7 cellular contexts compared by ENCODE assay signal in the genomic region with DNA sequence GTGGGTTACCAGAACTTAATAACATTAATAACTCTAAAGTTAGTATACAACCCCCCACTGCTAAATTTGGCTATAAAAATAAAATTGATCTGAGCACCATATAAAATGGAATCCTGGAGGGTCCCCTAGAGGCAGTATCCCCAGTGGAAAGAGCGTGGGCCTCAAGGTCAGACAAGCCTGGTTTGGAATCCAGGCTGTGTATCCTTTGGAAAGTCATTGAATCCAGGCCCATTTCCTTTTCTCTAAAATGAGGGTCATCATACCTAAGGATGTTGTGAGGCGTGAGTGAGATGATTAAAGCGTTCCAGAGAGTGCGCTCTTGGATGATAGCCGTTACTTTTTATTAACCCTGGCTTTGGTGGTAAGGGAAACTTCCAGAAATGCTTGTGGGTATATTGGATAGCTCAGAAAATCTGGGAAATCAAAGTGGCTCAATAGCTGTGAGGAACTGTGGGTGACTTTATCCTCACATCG. TPM values are rescaled to one million over a fixed set of nuclear protein-coding genes. Genes with fewer than 3 reads are reported as not detected.
A peak's percentile ranks its signal among the peaks of the same experiment; 100 is the strongest.
DNase-seq lines count a peak whose midpoint lies in the region; ATAC-seq and TF ChIP-seq lines count a peak whose summit lies in the region.

No MANE protein-coding gene starts in this region.

- peak overlapping the region; percentile 79; the same call in 1 of the 2 replicates for H3K56ac ChIP-seq in IMR-90 (ENCODE audit: extremely low read depth, insufficient read depth, low read length)

- H4K5ac ChIP-seq in IMR-90 (ENCODE audit: low read depth, low read length): peak overlapping the region; percentile 87

- H3K9me3 ChIP-seq in IMR-90 (ENCODE audit: control insufficient read depth, insufficient read depth, low read length) (no peaks in the 10 kb centered on the region), iPS-20b (ENCODE audit: insufficient read depth, low read depth, low read length) (no peaks in the 10 kb centered on the region)

- H3K9me3 Mint-ChIP-seq in activated T-helper 2 cell treated with anti-CD3 and anti-CD28 coated beads, Interferon-gamma antibody, Interleukin-2, Interleukin-4, amounts not matched to agents 10 μg/mL and 5 μg/mL and 100 μg/mL, durations not matched to agents 14 hours and 24 hours and 36 hours: peaks cover 19% of the 10 kb centered on the region
- peaks cover 0 to 9% of the 10 kb centered on the region in 2 donors for H3K9me3 Mint-ChIP-seq in stimulated activated naive CD8-positive, alpha-beta T cell treated with anti-CD3 and anti-CD28 coated beads, Interleukin-15, amount 100 ng/mL, for 72 hours

- intact Hi-C loops in IMR-90 (cut with micrococcal nuclease): no loop called here
- intact Hi-C loops in activated T-helper 2 cell treated with anti-CD3 and anti-CD28 coated beads, Interferon-gamma antibody, Interleukin-2, Interleukin-4, amounts not matched to agents 10 μg/mL and 5 μg/mL and 100 μg/mL, durations not matched to agents 14 hours and 24 hours and 36 hours (cut with micrococcal nuclease): no loop called here

- peaks cover 35 to 57% of the 10 kb centered on the region in 2 experiments for H3K79me1 ChIP-seq in IMR-90 (ENCODE audit: low read depth in 1 of 2, low read length in 2 of 2)

- peak overlapping the region; percentile 77 to 99; a peak in 3 of 4 replicates for H4K8ac ChIP-seq in IMR-90 (ENCODE audit: low read depth in 2 of 2, low read length in 2 of 2)

- peak overlapping the region; percentile 79 for H2BK20ac ChIP-seq in IMR-90 (ENCODE audit: low read depth, low read length)

- WGBS in IMR-90 (ENCODE audit: extremely low coverage in 2 of 2, insufficient read length in 1 of 2), 2 experiments: 33% methylated on average over 1 of the region's 6 CpGs; no CpG with 5 or more reads in 1 of the 2 experiments

- dilution Hi-C loops in IMR-90 (cut with HindIII; ENCODE audit: low sequenced_read_pairs, unreplicated experiment): no loop called here

- no peaks in the 10 kb centered on the region for H4K20me1 ChIP-seq in IMR-90 (ENCODE audit: insufficient read depth, low read length)

- DNase-seq in IMR-90: no peak
- no peak for DNase-seq in activated T-helper 2 cell treated with anti-CD3 and anti-CD28 coated beads, Interferon-gamma antibody, Interleukin-2, Interleukin-4, amounts not matched to agents 10 μg/mL and 5 μg/mL and 100 μg/mL, durations not matched to agents 14 hours and 24 hours and 36 hours (ENCODE audit: low spot score)
- no peak for DNase-seq in stimulated activated naive CD8-positive, alpha-beta T cell treated with anti-CD3 and anti-CD28 coated beads, Interleukin-15, amount 100 ng/mL, for 72 hours
- DNase-seq in hypothalamus (lab: John Stamatoyannopoulos, UW): no peak
- no peak for DNase-seq in activated CD4-positive, CD25-positive, alpha-beta regulatory T cell treated with anti-CD3 and anti-CD28 coated beads, Interleukin-2, amount 50 U/mL, for 72 hours
- DNase-seq in cerebellar nuclear complex (lab: John Stamatoyannopoulos, UW): no peak

- H3K27ac ChIP-seq in IMR-90 (ENCODE audit: insufficient read depth, low read length) (peak overlapping the region; percentile 85; the same call in 1 of the 2 replicates), iPS-20b (ENCODE audit: low read length) (no peak overlapping the region)

- H3K27me3 Mint-ChIP-seq in activated T-helper 2 cell treated with anti-CD3 and anti-CD28 coated beads, Interferon-gamma antibody, Interleukin-2, Interleukin-4, amounts not matched to agents 10 μg/mL and 5 μg/mL and 100 μg/mL, durations not matched to agents 14 hours and 24 hours and 36 hours (ENCODE audit: low read depth): no peaks in the 10 kb centered on the region
- H3K27me3 Mint-ChIP-seq in stimulated activated naive CD8-positive, alpha-beta T cell treated with anti-CD3 and anti-CD28 coated beads, Interleukin-15, amount 100 ng/mL, for 72 hours: no peaks in the 10 kb centered on the region

- peaks cover 25% of the 10 kb centered on the region for H3K36me3 Mint-ChIP-seq in activated T-helper 2 cell treated with anti-CD3 and anti-CD28 coated beads, Interferon-gamma antibody, Interleukin-2, Interleukin-4, amounts not matched to agents 10 μg/mL and 5 μg/mL and 100 μg/mL, durations not matched to agents 14 hours and 24 hours and 36 hours (ENCODE audit: low read depth)

- H3K4me1 ChIP-seq in IMR-90 (ENCODE audit: control insufficient read depth, insufficient read depth, low read length) (peaks cover 15% of the 10 kb centered on the region), iPS-20b (ENCODE audit: insufficient read depth, low read length) (peaks cover 25% of the 10 kb centered on the region)

- no peak for TF ChIP-seq POLR2A in IMR-90 (IDR thresholded peaks at IDR 0.05; ENCODE audit: low read depth, low read length)

- peak overlapping the region; percentile 97 for H2AK9ac ChIP-seq in IMR-90 (replicated peaks; ENCODE audit: low read depth, low read length, poor library complexity)

- no TSS peak for BruUV-seq in IMR-90 (replicated peaks; lab: Mats Ljungman, UMichigan)

- in situ Hi-C loops in IMR-90 (cut with MboI; ENCODE audit: low sequenced_read_pairs): no loop called here

- peak overlapping the region; percentile 62; the same call in 1 of the 3 replicates for H2BK15ac ChIP-seq in IMR-90 (ENCODE audit: low read depth, low read length)

- H3K9ac ChIP-seq in IMR-90 (ENCODE audit: low read depth, low read length) (peak overlapping the region; percentile 91), iPS-20b (ENCODE audit: low read depth, low read length) (no peak overlapping the region)

- H3K4me3 ChIP-seq in IMR-90 (ENCODE audit: insufficient read depth, low read depth, low read length) (peak overlapping the region; percentile 67; the same call in 1 of the 2 replicates), iPS-20b (ENCODE audit: low read length) (peak overlapping the region; percentile 40; the same call in 1 of the 2 replicates)

- H3K36me3 ChIP-seq in IMR-90 (ENCODE audit: control insufficient read depth, insufficient read depth, low read length): peaks cover 8% of the 10 kb centered on the region; the same call in 1 of the 2 replicates
- H3K36me3 ChIP-seq in iPS-20b (ENCODE audit: insufficient read depth, low read depth, low read length): no peaks in the 10 kb centered on the region

- peak overlapping the region; percentile 94 for H3K4me3 Mint-ChIP-seq in activated T-helper 2 cell treated with anti-CD3 and anti-CD28 coated beads, Interferon-gamma antibody, Interleukin-2, Interleukin-4, amounts not matched to agents 10 μg/mL and 5 μg/mL and 100 μg/mL, durations not matched to agents 14 hours and 24 hours and 36 hours (ENCODE audit: low read depth)
- peak overlapping the region; percentile 98 for H3K4me3 Mint-ChIP-seq in stimulated activated naive CD8-positive, alpha-beta T cell treated with anti-CD3 and anti-CD28 coated beads, Interleukin-15, amount 100 ng/mL, for 72 hours

- H2AFZ ChIP-seq in IMR-90 (replicated peaks; ENCODE audit: low read length, poor library complexity): peak overlapping the region; percentile 46

- peak overlapping the region; percentile 67 for H2AK5ac ChIP-seq in IMR-90 (ENCODE audit: low read depth, low read length)

- H3K9me1 ChIP-seq in IMR-90 (ENCODE audit: insufficient read depth, low read length): peaks cover 9% of the 10 kb centered on the region

- peak overlapping the region; percentile 47 for H3K27ac Mint-ChIP-seq in activated T-helper 2 cell treated with anti-CD3 and anti-CD28 coated beads, Interferon-gamma antibody, Interleukin-2, Interleukin-4, amounts not matched to agents 10 μg/mL and 5 μg/mL and 100 μg/mL, durations not matched to agents 14 hours and 24 hours and 36 hours
- peak overlapping the region in 1 of 2 donors; percentile 24 for H3K27ac Mint-ChIP-seq in stimulated activated naive CD8-positive, alpha-beta T cell treated with anti-CD3 and anti-CD28 coated beads, Interleukin-15, amount 100 ng/mL, for 72 hours

- no peak for TF ChIP-seq CTCF in IMR-90 (conservative IDR thresholded peaks at IDR 0.05; ENCODE audit: low read depth, low read length)

- H3K14ac ChIP-seq in IMR-90 (replicated peaks; ENCODE audit: low read depth, low read length): peak overlapping the region; percentile 94

- no peak for ATAC-seq in IMR-90 (ENCODE audit: low read depth)
- ATAC-seq in stimulated activated naive CD8-positive, alpha-beta T cell treated with anti-CD3 and anti-CD28 coated beads, Interleukin-15, amount 100 ng/mL, for 72 hours: no peak

- H3K27me3 ChIP-seq in IMR-90 (ENCODE audit: control insufficient read depth, insufficient read depth, low read length) (no peaks in the 10 kb centered on the region), iPS-20b (ENCODE audit: insufficient read depth, low read length) (peaks cover 89% of the 10 kb centered on the region)

- peaks cover 28% of the 10 kb centered on the region for H3K4me1 Mint-ChIP-seq in activated T-helper 2 cell treated with anti-CD3 and anti-CD28 coated beads, Interferon-gamma antibody, Interleukin-2, Interleukin-4, amounts not matched to agents 10 μg/mL and 5 μg/mL and 100 μg/mL, durations not matched to agents 14 hours and 24 hours and 36 hours (ENCODE audit: low read depth)
- H3K4me1 Mint-ChIP-seq in stimulated activated naive CD8-positive, alpha-beta T cell treated with anti-CD3 and anti-CD28 coated beads, Interleukin-15, amount 100 ng/mL, for 72 hours: peaks cover 47% of the 10 kb centered on the region

- H3K23ac ChIP-seq in IMR-90 (ENCODE audit: low read depth, low read length): peak overlapping the region; percentile 99

- H4K91ac ChIP-seq in IMR-90 (ENCODE audit: insufficient read depth, low read depth, low read length): peak overlapping the region; percentile 95

- H3K18ac ChIP-seq in IMR-90 (ENCODE audit: low read depth, low read length): peak overlapping the region; percentile 74

- peak overlapping the region; percentile 91 for H3K4ac ChIP-seq in IMR-90 (ENCODE audit: low read depth, low read length)

- TF ChIP-seq RAD21 in IMR-90 (IDR thresholded peaks at IDR 0.05; ENCODE audit: low read length): no peak

- H2BK120ac ChIP-seq in IMR-90 (ENCODE audit: low read depth, low read length): peak overlapping the region; percentile 76

- peak overlapping the region; percentile 64 for H2BK5ac ChIP-seq in IMR-90 (ENCODE audit: low read depth, low read length, poor library complexity, severe bottlenecking)

- CTCF ChIA-PET in IMR-90 (lab: Yijun Ruan, JAX): interaction anchor here (1.4 to 1.5 kb wide), 2 partner anchors 33 to 126 kb away, joined by 3 to 8 read pairs; no protein-coding TSS in a partner anchor

- POLR2A ChIA-PET in IMR-90 (lab: Charles Lee; ENCODE audit: unreplicated experiment): no interaction called here

- peak overlapping the region; percentile 89 for H3K4me2 ChIP-seq in IMR-90 (ENCODE audit: low read depth, low read length)

RNA-seq across cellular contexts. Expression of a gene that starts 0.7 kb away (rescaled TPM):
- 14.3 and 15.8 TPM in 2 replicates for total RNA-seq in IMR-90 (2012; rRNA removed)
- 3.7 and 5.3 TPM in 2 replicates for polyA plus RNA-seq in IMR-90 (2012; rRNA removed)
- polyA plus RNA-seq in IMR-90 (2012; cell fraction: cytosol; rRNA removed): 1.0 and 1.7 TPM in 2 replicates
- polyA plus RNA-seq in IMR-90 (2012; cell fraction: nucleus; rRNA removed; ENCODE audit: low replicate concordance): 1.1 and 6.8 TPM in 2 replicates
- 4.9 and 6.1 TPM in 2 replicates for total RNA-seq in activated T-helper 2 cell treated with anti-CD3 and anti-CD28 coated beads, Interferon-gamma antibody, Interleukin-2, Interleukin-4, amounts not matched to agents 10 μg/mL and 5 μg/mL and 100 μg/mL, durations not matched to agents 14 hours and 24 hours and 36 hours

RNA-seq across cellular contexts. Expression of a gene that starts 26.2 kb away (rescaled TPM):
- 99.7 and 152 TPM in 2 replicates for total RNA-seq in IMR-90 (2012; rRNA removed)
- 107 and 111 TPM in 2 replicates for polyA plus RNA-seq in IMR-90 (2012; rRNA removed)
- polyA plus RNA-seq in IMR-90 (2012; cell fraction: cytosol; rRNA removed): 30.2 and 57.0 TPM in 2 replicates
- 14.3 and 62.0 TPM in 2 replicates for polyA plus RNA-seq in IMR-90 (2012; cell fraction: nucleus; rRNA removed; ENCODE audit: low replicate concordance)
- total RNA-seq in activated T-helper 2 cell treated with anti-CD3 and anti-CD28 coated beads, Interferon-gamma antibody, Interleukin-2, Interleukin-4, amounts not matched to agents 10 μg/mL and 5 μg/mL and 100 μg/mL, durations not matched to agents 14 hours and 24 hours and 36 hours: 231 and 237 TPM in 2 replicates

RNA-seq across cellular contexts. Expression of a gene that starts 54.2 kb away (rescaled TPM):
- 3.0 and 3.3 TPM in 2 replicates for total RNA-seq in IMR-90 (2012; rRNA removed)
- polyA plus RNA-seq in IMR-90 (2012; rRNA removed): 5.4 and 6.3 TPM in 2 replicates
- 3.4 and 5.3 TPM in 2 replicates for polyA plus RNA-seq in IMR-90 (2012; cell fraction: cytosol; rRNA removed)
- 6.6 and 11.2 TPM in 2 replicates for polyA plus RNA-seq in IMR-90 (2012; cell fraction: nucleus; rRNA removed; ENCODE audit: low replicate concordance)
- total RNA-seq in activated T-helper 2 cell treated with anti-CD3 and anti-CD28 coated beads, Interferon-gamma antibody, Interleukin-2, Interleukin-4, amounts not matched to agents 10 μg/mL and 5 μg/mL and 100 μg/mL, durations not matched to agents 14 hours and 24 hours and 36 hours: 3.3 and 5.6 TPM in 2 replicates
